In genomic region chr2:149090706-149091105, GRCh38 we compare ENCODE assay signal across 17 cellular contexts. TPM values are rescaled to one million over a fixed set of nuclear protein-coding genes. Genes with fewer than 3 reads are reported as not detected.
DNase-seq lines count a peak whose midpoint lies in the region; ATAC-seq, FAIRE-seq and TF ChIP-seq lines count a peak whose summit lies in the region.
"Had no signal": no experiment of that assay in that cellular context is flagged by ENCODE, and none has a peak within 500 bp of the region (broad histone marks: within the 10 kb centered on the region; RNA-seq: fewer than 3 reads in every experiment).

No MANE protein-coding gene starts in this region.

- in situ Hi-C loops in GM23248 (cut with MboI) = no loop called here

- 73 to 79% methylated on average over 2 of the region's 2 CpGs for WGBS in GM23248 (ENCODE audit: low coverage in 1 of 2, low lambda C conversion rate in 2 of 2, missing lambda C conversion rate in 2 of 2), 2 experiments

- no peaks in the 10 kb centered on the region for H3K9me2 ChIP-seq in GM23248 (ENCODE audit: insufficient read depth)

- H3K27me3 ChIP-seq in GM23248 (replicated peaks; ENCODE audit: insufficient read depth) (no peaks in the 10 kb centered on the region), astrocyte (ENCODE audit: insufficient read depth, low read length) (no peaks in the 10 kb centered on the region), osteoblast (ENCODE audit: insufficient read depth, low read length) (no peaks in the 10 kb centered on the region)

- no peaks in the 10 kb centered on the region for H3K9me3 Mint-ChIP-seq in astrocyte (ENCODE audit: unreplicated experiment)
- H3K9me3 Mint-ChIP-seq: CD8-positive, alpha-beta T cell; H9 had no signal

- no peaks in the 10 kb centered on the region for H4K20me1 ChIP-seq in GM23248 (ENCODE audit: insufficient read depth)
- no peaks in the 10 kb centered on the region for H4K20me1 ChIP-seq in astrocyte (ENCODE audit: insufficient read depth, low read length)
- no peaks in the 10 kb centered on the region for H4K20me1 ChIP-seq in osteoblast (ENCODE audit: insufficient read depth, low read length)

- TF ChIP-seq CTCF in AG10803 (conservative IDR thresholded peaks at IDR 0.05; ENCODE audit: low read length) (no peak), astrocyte (IDR thresholded peaks at IDR 0.05; ENCODE audit: insufficient read depth, low read depth, low read length) (no peak), osteoblast (IDR thresholded peaks at IDR 0.05; ENCODE audit: extremely low read depth, low read depth, low read length) (no peak)

- peaks cover 8% of the 10 kb centered on the region for H3K4me1 Mint-ChIP-seq in astrocyte (ENCODE audit: low read depth, unreplicated experiment)

- H3K36me3 ChIP-seq in GM23248 (ENCODE audit: low read depth) (no peaks in the 10 kb centered on the region), astrocyte (ENCODE audit: insufficient read depth, low read length) (no peaks in the 10 kb centered on the region), osteoblast (ENCODE audit: insufficient read depth, low read length) (no peaks in the 10 kb centered on the region)

- DNase-seq in AG10803 (ENCODE audit: low read depth) (peak; percentile 80), GM23248 (peak; percentile 49), astrocyte (ENCODE audit: low read depth) (peak; percentile 27), osteoblast (ENCODE audit: insufficient read length, low spot score, missing footprints) (no peak), kidney tubule cell (ENCODE audit: low spot score) (no peak)
- no peak for DNase-seq in activated T-cell treated with anti-CD3 and anti-CD28 coated beads, Interleukin-2, amount 50 U/mL, for 1 hour
- DNase-seq: 8988T; Caco-2; CD8-positive, alpha-beta T cell; DND-41; GDM1; GOT3; H9 had no signal

- no peak overlapping the region for H2AFZ ChIP-seq in GM23248
- no peak overlapping the region for H2AFZ ChIP-seq in astrocyte (ENCODE audit: low read depth, low read length)
- no peak overlapping the region for H2AFZ ChIP-seq in osteoblast (ENCODE audit: low read length)

- no peak overlapping the region for H3K9ac ChIP-seq in GM23248
- H3K9ac ChIP-seq in astrocyte (ENCODE audit: low read length) = no peak overlapping the region

- no peak overlapping the region for H3K27ac Mint-ChIP-seq in astrocyte (ENCODE audit: unreplicated experiment)
- H3K27ac Mint-ChIP-seq: CD14-positive monocyte; CD8-positive, alpha-beta T cell; H9 had no signal

- H3K36me3 Mint-ChIP-seq in astrocyte (ENCODE audit: low read depth, unreplicated experiment) = no peaks in the 10 kb centered on the region
- H3K36me3 Mint-ChIP-seq: CD14-positive monocyte; CD8-positive, alpha-beta T cell had no signal

- no peak for ATAC-seq in GM18498 (IDR thresholded peaks at IDR 0.05; ENCODE audit: unreplicated experiment)
- no peak for ATAC-seq in HG03521 (IDR thresholded peaks at IDR 0.05; ENCODE audit: unreplicated experiment)
- ATAC-seq: CD8-positive, alpha-beta T cell had no signal

- 0 out of 2 replicates have a peak, but pooled peaks cover 8% of the 10 kb centered on the region for H3F3A ChIP-seq in GM23248 (ENCODE audit: insufficient read depth)

- H3K27me3 Mint-ChIP-seq in astrocyte (ENCODE audit: low read depth, unreplicated experiment) = no peaks in the 10 kb centered on the region

- H3K9me3 ChIP-seq in GM23248 (ENCODE audit: low read depth) (no peaks in the 10 kb centered on the region), astrocyte (ENCODE audit: insufficient read depth, low read depth, low read length) (no peaks in the 10 kb centered on the region), osteoblast (ENCODE audit: low read depth, low read length) (no peaks in the 10 kb centered on the region)
- H3K9me3 ChIP-seq: Caco-2 had no signal

- H3K4me1 ChIP-seq in GM23248 (ENCODE audit: insufficient read depth) (peaks cover 39% of the 10 kb centered on the region), astrocyte (ENCODE audit: insufficient read depth, low read length) (peaks cover 5% of the 10 kb centered on the region), osteoblast (ENCODE audit: insufficient read depth, low read length) (peaks cover 33% of the 10 kb centered on the region)

- H3K4me3 ChIP-seq in AG10803 (ENCODE audit: low read length) (no peak overlapping the region), GM23248 (no peak overlapping the region), astrocyte (ENCODE audit: insufficient read depth, low read depth, low read length) (no peak overlapping the region), osteoblast (ENCODE audit: insufficient read depth, low read length) (no peak overlapping the region)

- no peak overlapping the region for H3K4me2 ChIP-seq in GM23248 (ENCODE audit: unreplicated experiment)
- H3K4me2 ChIP-seq in astrocyte (ENCODE audit: low read length) = no peak overlapping the region
- H3K4me2 ChIP-seq in osteoblast (ENCODE audit: insufficient read depth, low read length) = peak overlapping the region; percentile 6

- FAIRE-seq in astrocyte (lab: Jason Lieb, UNC) = no peak

- no peak overlapping the region for H3K4me3 Mint-ChIP-seq in astrocyte (ENCODE audit: unreplicated experiment)
- H3K4me3 Mint-ChIP-seq: CD14-positive monocyte; CD8-positive, alpha-beta T cell; H9 had no signal

- H3K27ac ChIP-seq in GM23248 (no peak overlapping the region), astrocyte (ENCODE audit: low read depth, low read length) (no peak overlapping the region), osteoblast (ENCODE audit: low read depth, low read length) (peak overlapping the region; percentile 20)
- H3K27ac ChIP-seq: HL-60 had no signal

- H3K79me2 ChIP-seq in GM23248 (ENCODE audit: insufficient read depth) (no peaks in the 10 kb centered on the region), astrocyte (ENCODE audit: insufficient read depth, low read length) (no peaks in the 10 kb centered on the region), osteoblast (ENCODE audit: insufficient read depth, low read length) (no peaks in the 10 kb centered on the region)

RNA-seq across cellular contexts. Expression of gene LYPD6B, which starts 52.2 kb away (rescaled TPM):
- 3.9 and 6.8 TPM in 2 replicates for total RNA-seq in GM23248 (2014; rRNA removed; shearing (Covaris generic))
- 11.4 and 11.5 TPM in 2 replicates for polyA plus RNA-seq in GM23248 (2016; fragmentation: Nextera tagmentation; extraction: Ambion mirVana)
- 1.1 and 1.2 TPM in 2 replicates for total RNA-seq in astrocyte
- total RNA-seq in osteoblast = 2.5 and 2.9 TPM in 2 replicates
- total RNA-seq: CD8-positive, alpha-beta T cell had no signal
- polyA plus RNA-seq: CD14-positive monocyte had no signal

Comparison
In these comparisons a context has a peak if more than half of its experiments do, and no peak if none do; other contexts are left out.
1. DNase-seq: peak in AG10803 (single experiment), GM23248 (single experiment) and astrocyte (single experiment); none in osteoblast (single experiment), kidney tubule cell (single experiment) and activated T-cell treated with anti-CD3 and anti-CD28 coated beads, Interleukin-2, amount 50 U/mL, for 1 hour (single experiment).